In genomic region chr14:93033039-93033982, GRCh38 we compare ENCODE assay signal across 10 cellular contexts.
DNase-seq lines count a peak whose midpoint lies in the region; ATAC-seq and TF ChIP-seq lines count a peak whose summit lies in the region.
"Had no signal": no experiment of that assay in that cellular context is flagged by ENCODE, and none has a peak within 500 bp of the region (broad histone marks: within the 10 kb centered on the region; RNA-seq: fewer than 3 reads in every experiment).

No MANE protein-coding gene starts in this region.

- DNase-seq in left ventricle myocardium inferior = no peak
- no peak for DNase-seq in left ventricle myocardium superior
- DNase-seq in SJCRH30 = peak; percentile 49 to 53
- DNase-seq in left lung = no peak
- no peak for DNase-seq in vagina (ENCODE audit: extremely low spot score in 2 of 2)
- no peak for DNase-seq in cerebellum (ENCODE audit: low spot score)
- no peak for DNase-seq in SIG-M5 treated with dmso at 0.1 percent for 504 hours (lab: John Stamatoyannopoulos, UW; ENCODE audit: unreplicated experiment)
- DNase-seq: DMS79 treated with DMSO at 0.1 percent for 48 hours had no signal

- H3K4me3 ChIP-seq in left ventricle myocardium inferior = no peak overlapping the region
- H3K4me3 ChIP-seq in SJCRH30 = no peak overlapping the region
- H3K4me3 ChIP-seq in left lung = no peak overlapping the region
- H3K4me3 ChIP-seq in vagina = no peak overlapping the region
- H3K4me3 ChIP-seq: K562 had no signal

- H3K4me1 ChIP-seq in left ventricle myocardium inferior (peaks cover 93% of the 10 kb centered on the region), SJCRH30 (peaks cover 74% of the 10 kb centered on the region), left lung (peaks cover 5 to 32% of the 10 kb centered on the region in 2 donors), vagina (peaks cover 66% of the 10 kb centered on the region)

- peak overlapping the region; percentile 94 for H3K27ac ChIP-seq in left ventricle myocardium inferior (replicated peaks)
- H3K27ac ChIP-seq in SJCRH30 = peak overlapping the region; percentile 65
- H3K27ac ChIP-seq in left lung = peak overlapping the region in 1 of 2 donors; percentile 64
- H3K27ac ChIP-seq in vagina = peak overlapping the region; percentile 68

- intact Hi-C loops in left ventricle myocardium inferior (cut with micrococcal nuclease) = no loop called here
- intact Hi-C loops in left ventricle myocardium superior (cut with micrococcal nuclease) = no loop called here
- intact Hi-C loops in left lung (cut with DNase I) = no loop called here
- intact Hi-C loops in vagina (cut with DNase I) = no loop called here

- H3K36me3 ChIP-seq in left ventricle myocardium inferior = no peaks in the 10 kb centered on the region
- peaks cover 4% of the 10 kb centered on the region; the same call in 1 of the 2 replicates for H3K36me3 ChIP-seq in SJCRH30
- H3K36me3 ChIP-seq in left lung = no peaks in the 10 kb centered on the region
- no peaks in the 10 kb centered on the region for H3K36me3 ChIP-seq in vagina

- no peak for TF ChIP-seq POLR2A in vagina (IDR thresholded peaks at IDR 0.05)

- ATAC-seq in left ventricle myocardium superior (no peak), left lung (peak; percentile 37), HG03039 (IDR thresholded peaks at IDR 0.05; ENCODE audit: unreplicated experiment) (no peak)

- H3K27me3 ChIP-seq in left ventricle myocardium inferior (ENCODE audit: low read depth) = no peaks in the 10 kb centered on the region
- H3K27me3 ChIP-seq in SJCRH30 = no peaks in the 10 kb centered on the region
- no peaks in the 10 kb centered on the region for H3K27me3 ChIP-seq in left lung
- no peaks in the 10 kb centered on the region for H3K27me3 ChIP-seq in vagina

- H3K9me3 ChIP-seq in left ventricle myocardium inferior (replicated peaks) = no peaks in the 10 kb centered on the region
- no peaks in the 10 kb centered on the region for H3K9me3 ChIP-seq in SJCRH30 (replicated peaks)
- no peaks in the 10 kb centered on the region for H3K9me3 ChIP-seq in left lung
- no peaks in the 10 kb centered on the region for H3K9me3 ChIP-seq in vagina

- TF ChIP-seq CTCF in left ventricle myocardium inferior (IDR thresholded peaks at IDR 0.05; ENCODE audit: borderline replicate concordance) (no peak), left lung (IDR thresholded peaks at IDR 0.05) (no peak), vagina (IDR thresholded peaks at IDR 0.05) (no peak)

Comparison
In these comparisons a context has a peak if more than half of its experiments do, and no peak if none do; other contexts are left out.
1. DNase-seq: peak in SJCRH30 (2 of 2); none in left ventricle myocardium inferior (single experiment), left ventricle myocardium superior (single experiment), left lung (0 of 2), vagina (0 of 2), cerebellum (single experiment) and SIG-M5 treated with dmso at 0.1 percent for 504 hours (single experiment).